9 cellular contexts compared by ENCODE assay signal in the genomic region with DNA sequence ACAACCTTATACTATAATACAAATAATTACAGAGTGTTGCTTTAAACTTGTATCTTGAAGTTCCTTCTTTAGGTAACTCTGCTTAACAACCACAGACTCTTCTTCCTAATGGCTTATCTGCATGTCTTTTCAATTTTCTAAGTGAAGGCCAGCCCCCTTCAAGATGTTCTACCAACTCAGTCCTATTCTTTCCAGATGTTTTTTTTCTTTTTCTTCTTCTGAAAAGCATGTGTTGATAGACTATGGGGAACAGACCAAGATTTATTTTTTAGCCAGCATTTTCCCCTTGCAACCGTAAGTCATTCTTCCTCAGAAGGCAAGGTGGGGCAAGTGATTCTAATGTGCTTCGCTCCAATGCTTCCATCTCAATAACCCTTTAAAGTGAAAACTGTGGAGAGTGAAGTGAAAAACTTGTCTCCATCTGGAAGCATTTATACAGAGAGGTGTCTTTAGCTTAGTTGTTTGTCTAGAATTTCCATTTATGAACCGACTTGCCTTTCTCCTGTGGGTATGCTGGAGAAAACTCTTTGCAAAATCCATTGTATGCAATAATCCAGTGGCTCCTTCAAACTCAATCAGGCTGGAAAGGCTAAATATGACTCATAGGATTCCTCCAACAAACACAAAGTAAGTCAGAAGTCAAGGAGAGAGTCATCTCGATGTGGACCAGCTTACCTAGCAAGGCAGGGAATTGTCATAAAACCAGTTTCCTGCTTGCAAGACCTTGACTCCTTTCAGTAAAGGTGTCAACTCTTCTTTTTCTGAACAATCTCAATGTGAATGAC.
DNase-seq lines count a peak whose midpoint lies in the region; ATAC-seq and TF ChIP-seq lines count a peak whose summit lies in the region.
"Had no signal": no experiment of that assay in that cellular context is flagged by ENCODE, and none has a peak within 500 bp of the region (broad histone marks: within the 10 kb centered on the region; RNA-seq: fewer than 3 reads in every experiment).

No MANE protein-coding gene starts in this region.

- no peak overlapping the region for H3K4me3 ChIP-seq in BE2C (ENCODE audit: low read depth, low read length)

- H3K27me3 Mint-ChIP-seq in activated T-cell treated with anti-CD3 and anti-CD28 coated beads, Interleukin-2, amount 50 U/mL, for 72 hours (ENCODE audit: low read depth): no peaks in the 10 kb centered on the region
- no peaks in the 10 kb centered on the region for H3K27me3 Mint-ChIP-seq in activated naive CD8-positive, alpha-beta T cell treated with anti-CD3 and anti-CD28 coated beads, Interleukin-2, amount 10 ng/mL, durations not matched to agents 7 days and 5 days
- H3K27me3 Mint-ChIP-seq in type B pancreatic cell (no peaks in the 10 kb centered on the region), glutamatergic neuron (ENCODE audit: unreplicated experiment) (no peaks in the 10 kb centered on the region)

- peak overlapping the region; percentile 98 for H3K27ac Mint-ChIP-seq in activated T-cell treated with anti-CD3 and anti-CD28 coated beads, Interleukin-2, amount 50 U/mL, for 72 hours
- H3K27ac Mint-ChIP-seq in activated naive CD8-positive, alpha-beta T cell treated with anti-CD3 and anti-CD28 coated beads, Interleukin-2, amount 10 ng/mL, durations not matched to agents 7 days and 5 days: peak overlapping the region; percentile 95
- H3K27ac Mint-ChIP-seq in type B pancreatic cell (peak overlapping the region; percentile 88), glutamatergic neuron (ENCODE audit: unreplicated experiment) (no peak overlapping the region)

- peak in 1 of 2 donors; percentile 32 for ATAC-seq in activated T-cell treated with anti-CD3 and anti-CD28 coated beads, Interleukin-2, amount 50 U/mL, for 72 hours (replicated peaks in 1 of 2)
- no peak for ATAC-seq in activated naive CD8-positive, alpha-beta T cell treated with anti-CD3 and anti-CD28 coated beads, Interleukin-2, amount 10 ng/mL, durations not matched to agents 7 days and 5 days (ENCODE audit: low read depth)
- no peak for ATAC-seq in GM18870 (IDR thresholded peaks at IDR 0.05; ENCODE audit: unreplicated experiment)

- peaks cover 97% of the 10 kb centered on the region for H3K4me1 Mint-ChIP-seq in activated T-cell treated with anti-CD3 and anti-CD28 coated beads, Interleukin-2, amount 50 U/mL, for 72 hours (ENCODE audit: low read depth)
- H3K4me1 Mint-ChIP-seq in activated naive CD8-positive, alpha-beta T cell treated with anti-CD3 and anti-CD28 coated beads, Interleukin-2, amount 10 ng/mL, durations not matched to agents 7 days and 5 days: peaks cover 60% of the 10 kb centered on the region
- H3K4me1 Mint-ChIP-seq in type B pancreatic cell (ENCODE audit: unreplicated experiment) (peaks cover 54% of the 10 kb centered on the region), glutamatergic neuron (ENCODE audit: low read depth, unreplicated experiment) (no peaks in the 10 kb centered on the region)

- peak overlapping the region; percentile 25 to 70 for H3K4me3 Mint-ChIP-seq in activated T-cell treated with anti-CD3 and anti-CD28 coated beads, Interleukin-2, amount 50 U/mL, for 72 hours
- peak overlapping the region; percentile 23 for H3K4me3 Mint-ChIP-seq in activated naive CD8-positive, alpha-beta T cell treated with anti-CD3 and anti-CD28 coated beads, Interleukin-2, amount 10 ng/mL, durations not matched to agents 7 days and 5 days
- H3K4me3 Mint-ChIP-seq in type B pancreatic cell: peak overlapping the region; percentile 30
- no peak overlapping the region for H3K4me3 Mint-ChIP-seq in glutamatergic neuron (ENCODE audit: unreplicated experiment)

- DNase-seq in activated T-cell treated with anti-CD3 and anti-CD28 coated beads, Interleukin-2, amount 50 U/mL, for 72 hours: no peak
- DNase-seq in activated T-cell treated with anti-CD3 and anti-CD28 coated beads, Interleukin-2, amount 50 U/mL, for 48 hours: no peak
- DNase-seq in activated naive CD8-positive, alpha-beta T cell treated with anti-CD3 and anti-CD28 coated beads, Interleukin-2, amount 10 ng/mL, durations not matched to agents 7 days and 5 days: no peak
- DNase-seq in iris pigment epithelial cell (ENCODE audit: low read depth) (peak; percentile 73), type B pancreatic cell (ENCODE audit: extremely low spot score, unreplicated experiment) (no peak), BE2C (no peak), glutamatergic neuron (no peak)
- DNase-seq: stimulated activated CD8-positive, alpha-beta memory T cell treated with anti-CD3 and anti-CD28 coated beads, Interleukin-4, amount 100 ng/mL, for 48 hours had no signal

- POLR2A ChIA-PET in activated naive CD8-positive, alpha-beta T cell treated with anti-CD3 and anti-CD28 coated beads, Interleukin-2, amount 10 ng/mL, durations not matched to agents 7 days and 5 days (lab: Charles Lee): interaction anchor here (0.9 to 1.8 kb wide), 5 partner anchors 16 to 245 kb away, joined by 3 to 12 read pairs (median 3); no protein-coding TSS in a partner anchor

- no peaks in the 10 kb centered on the region for H3K9me3 ChIP-seq in BE2C

- peaks cover 5 to 14% of the 10 kb centered on the region in 2 donors for H3K36me3 Mint-ChIP-seq in activated T-cell treated with anti-CD3 and anti-CD28 coated beads, Interleukin-2, amount 50 U/mL, for 72 hours (ENCODE audit: insufficient read depth in 2 of 2)
- peaks cover 6% of the 10 kb centered on the region for H3K36me3 Mint-ChIP-seq in activated naive CD8-positive, alpha-beta T cell treated with anti-CD3 and anti-CD28 coated beads, Interleukin-2, amount 10 ng/mL, durations not matched to agents 7 days and 5 days
- H3K36me3 Mint-ChIP-seq in type B pancreatic cell: peaks cover 14% of the 10 kb centered on the region
- H3K36me3 Mint-ChIP-seq in glutamatergic neuron (ENCODE audit: unreplicated experiment): no peaks in the 10 kb centered on the region

- H3K9me3 Mint-ChIP-seq in activated T-cell treated with anti-CD3 and anti-CD28 coated beads, Interleukin-2, amount 50 U/mL, for 72 hours: no peaks in the 10 kb centered on the region
- no peaks in the 10 kb centered on the region for H3K9me3 Mint-ChIP-seq in activated naive CD8-positive, alpha-beta T cell treated with anti-CD3 and anti-CD28 coated beads, Interleukin-2, amount 10 ng/mL, durations not matched to agents 7 days and 5 days
- H3K9me3 Mint-ChIP-seq in type B pancreatic cell: no peaks in the 10 kb centered on the region
- H3K9me3 Mint-ChIP-seq in glutamatergic neuron (ENCODE audit: unreplicated experiment): no peaks in the 10 kb centered on the region

- H3K27me3 ChIP-seq in BE2C: no peaks in the 10 kb centered on the region

- TF ChIP-seq CTCF in type B pancreatic cell (conservative IDR thresholded peaks at IDR 0.05) (no peak), BE2C (IDR thresholded peaks at IDR 0.05; ENCODE audit: low read depth, low read length) (no peak), glutamatergic neuron (IDR thresholded peaks at IDR 0.05; ENCODE audit: partially characterized antibody, unreplicated experiment) (no peak)

- H3K36me3 ChIP-seq in BE2C: peaks cover 3% of the 10 kb centered on the region; the same call in 1 of the 2 replicates

- peaks cover 15% of the 10 kb centered on the region for H3K4me1 ChIP-seq in BE2C
